In genomic region chr6:33075568-33076405, GRCh38 we compare ENCODE assay signal across 8 cellular contexts. TPM values are rescaled to one million over a fixed set of nuclear protein-coding genes. Genes with fewer than 3 reads are reported as not detected.
A peak's percentile ranks its signal among the peaks of the same experiment; 100 is the strongest.
DNase-seq lines count a peak whose midpoint lies in the region; ATAC-seq, FAIRE-seq and TF ChIP-seq lines count a peak whose summit lies in the region.

Gene HLA-DPB1 (plus strand): TSS chr6:33075990. CDS start chr6:33076042, 52 bp downstream.

- H3K79me2 ChIP-seq in OCI-LY3 (ENCODE audit: low read length) = peaks cover 89% of the 10 kb centered on the region

- POLR2A ChIA-PET in CD4-positive, alpha-beta T cell (lab: Charles Lee) = interaction anchor here (0.6 to 1.5 kb wide), 7 partner anchors 19 to 227 kb away, joined by 3 to 8 read pairs (median 3); partner anchors contain the start of gene RPS18

- H3K9me3 Mint-ChIP-seq in CD4-positive, alpha-beta T cell = no peaks in the 10 kb centered on the region
- H3K9me3 Mint-ChIP-seq in stimulated activated naive CD8-positive, alpha-beta T cell treated with anti-CD3 and anti-CD28 coated beads, Interleukin-15, amount 100 ng/mL, for 72 hours = no peaks in the 10 kb centered on the region

- CTCF ChIA-PET in CD4-positive, alpha-beta T cell (lab: Charles Lee) = no interaction called here

- intact Hi-C loops in CD4-positive, alpha-beta T cell (cut with DNase I, micrococcal nuclease) = no loop called here

- no peaks in the 10 kb centered on the region for H3K9me3 ChIP-seq in CD4-positive, alpha-beta T cell (ENCODE audit: control insufficient read depth, low read length)
- H3K9me3 ChIP-seq in OCI-LY3 (ENCODE audit: insufficient read depth, low read length) = no peaks in the 10 kb centered on the region

- H2AFZ ChIP-seq in OCI-LY3 (ENCODE audit: low read depth, low read length) = no peak within 1 kb of the TSS

- H3K27ac ChIP-seq in CD4-positive, alpha-beta T cell (ENCODE audit: low read depth, low read length) = no peak within 1 kb of the TSS
- H3K27ac ChIP-seq in OCI-LY3 (ENCODE audit: low read length) = peak within 1 kb of the TSS; percentile 97

- in situ Hi-C loops in T47D (cut with HindIII; ENCODE audit: low pct_unique_long_range_greater_than_20kb, low sequenced_read_pairs) = no loop called here

- no peaks in the 10 kb centered on the region for H3K36me3 Mint-ChIP-seq in CD4-positive, alpha-beta T cell (ENCODE audit: low read depth)

- DNase-seq in CD4-positive, alpha-beta T cell = no peak
- DNase-seq in T47D (ENCODE audit: low read depth in 1 of 2, low spot score in 1 of 2) (peak; percentile 75 to 91), NCI-H446 treated with DMSO at 0.1 percent for 48 hours (lab: John Stamatoyannopoulos, UW) (no peak)
- DNase-seq in stimulated activated naive CD8-positive, alpha-beta T cell treated with anti-CD3 and anti-CD28 coated beads, Interleukin-15, amount 100 ng/mL, for 72 hours = peak; percentile 27 to 37

- H3K27me3 Mint-ChIP-seq in CD4-positive, alpha-beta T cell = peaks cover 12% of the 10 kb centered on the region
- H3K27me3 Mint-ChIP-seq in stimulated activated naive CD8-positive, alpha-beta T cell treated with anti-CD3 and anti-CD28 coated beads, Interleukin-15, amount 100 ng/mL, for 72 hours = no peaks in the 10 kb centered on the region

- peaks cover 41% of the 10 kb centered on the region for H3K4me1 ChIP-seq in OCI-LY3 (ENCODE audit: low read length)

- peak within 1 kb of the TSS; percentile 99 for H3K9ac ChIP-seq in OCI-LY3 (ENCODE audit: low read length)

- peaks cover 59% of the 10 kb centered on the region for H3K4me1 Mint-ChIP-seq in CD4-positive, alpha-beta T cell (ENCODE audit: low read depth)
- H3K4me1 Mint-ChIP-seq in stimulated activated naive CD8-positive, alpha-beta T cell treated with anti-CD3 and anti-CD28 coated beads, Interleukin-15, amount 100 ng/mL, for 72 hours = peaks cover 71% of the 10 kb centered on the region

- peak within 1 kb of the TSS; percentile 100 for H3K4me3 ChIP-seq in OCI-LY3 (ENCODE audit: low read length)

- peak; percentile 93 for ATAC-seq in CD4-positive, alpha-beta T cell (ENCODE audit: poor library complexity)
- peak; percentile 62 for ATAC-seq in GM18861 (IDR thresholded peaks at IDR 0.05; ENCODE audit: unreplicated experiment)
- peak; percentile 55 for ATAC-seq in HG02970 (IDR thresholded peaks at IDR 0.05; ENCODE audit: low FRiP score, unreplicated experiment)
- ATAC-seq in stimulated activated naive CD8-positive, alpha-beta T cell treated with anti-CD3 and anti-CD28 coated beads, Interleukin-15, amount 100 ng/mL, for 72 hours = peak; percentile 97

- H3K27me3 ChIP-seq in CD4-positive, alpha-beta T cell (ENCODE audit: control insufficient read depth, insufficient read depth, low read length) = no peaks in the 10 kb centered on the region
- H3K27me3 ChIP-seq in OCI-LY3 (ENCODE audit: low read depth, low read length) = no peaks in the 10 kb centered on the region

- peaks cover 44% of the 10 kb centered on the region for H3K36me3 ChIP-seq in OCI-LY3 (replicated peaks; ENCODE audit: low read depth, low read length)

- H3K4me2 ChIP-seq in OCI-LY3 (ENCODE audit: low read length) = peak within 1 kb of the TSS; percentile 96

- no peak for TF ChIP-seq CTCF in CD4-positive, alpha-beta T cell (IDR thresholded peaks at IDR 0.05)
- TF ChIP-seq CTCF in OCI-LY3 (IDR thresholded peaks at IDR 0.05; ENCODE audit: low read depth, low read length) = no peak

- H3K27ac Mint-ChIP-seq in CD4-positive, alpha-beta T cell = peak within 1 kb of the TSS; percentile 90
- peak within 1 kb of the TSS; percentile 53 to 55 for H3K27ac Mint-ChIP-seq in stimulated activated naive CD8-positive, alpha-beta T cell treated with anti-CD3 and anti-CD28 coated beads, Interleukin-15, amount 100 ng/mL, for 72 hours

- H3K4me3 Mint-ChIP-seq in CD4-positive, alpha-beta T cell = peak within 1 kb of the TSS; percentile 90
- H3K4me3 Mint-ChIP-seq in stimulated activated naive CD8-positive, alpha-beta T cell treated with anti-CD3 and anti-CD28 coated beads, Interleukin-15, amount 100 ng/mL, for 72 hours = peak within 1 kb of the TSS; percentile 80 to 85

- peaks cover 40% of the 10 kb centered on the region for H4K20me1 ChIP-seq in OCI-LY3 (ENCODE audit: insufficient read depth, low read length)

- peak; percentile 5 for FAIRE-seq in islet of Langerhans (lab: Jason Lieb, UNC)

RNA-seq across cellular contexts. Expression of gene HLA-DPB1, which starts in this region (rescaled TPM):
- total RNA-seq in CD4-positive, alpha-beta T cell = 10 to 100 TPM; 29.0 to 31.7 TPM

Comparison
In these comparisons a context has a peak if more than half of its experiments do, and no peak if none do; other contexts are left out.
1. DNase-seq: peak in T47D (2 of 2) and stimulated activated naive CD8-positive, alpha-beta T cell treated with anti-CD3 and anti-CD28 coated beads, Interleukin-15, amount 100 ng/mL, for 72 hours (2 of 2); none in CD4-positive, alpha-beta T cell (0 of 10) and NCI-H446 treated with DMSO at 0.1 percent for 48 hours (single experiment).
2. Peak in every context shown above with its lines, with median percentiles within 50 percentile points of each other: ATAC-seq.